19 cellular contexts compared by ENCODE assay signal in the genomic region with DNA sequence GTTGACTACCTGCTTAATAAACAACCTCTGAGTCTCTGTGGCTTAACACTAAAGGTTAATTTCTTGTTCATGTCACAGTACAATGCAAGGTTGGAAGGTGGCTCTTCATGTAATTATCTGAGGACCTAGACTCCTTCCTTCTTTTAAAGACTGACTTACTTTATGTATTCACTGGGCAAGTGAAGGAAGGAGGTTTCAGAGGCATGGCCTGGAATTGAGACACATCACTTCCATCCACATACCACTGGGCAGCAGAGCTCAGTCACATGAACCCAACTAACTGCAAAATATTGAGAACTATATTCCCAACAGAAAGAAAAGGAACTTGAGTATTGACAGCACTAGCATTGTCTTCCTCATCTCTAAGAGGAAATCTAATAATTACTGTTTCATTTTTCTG. TPM values are rescaled to one million over a fixed set of nuclear protein-coding genes. Genes with fewer than 3 reads are reported as not detected.
DNase-seq lines count a peak whose midpoint lies in the region; ATAC-seq and TF ChIP-seq lines count a peak whose summit lies in the region.
"Had no signal": no experiment of that assay in that cellular context is flagged by ENCODE, and none has a peak within 500 bp of the region (broad histone marks: within the 10 kb centered on the region; RNA-seq: fewer than 3 reads in every experiment).

No MANE protein-coding gene starts in this region.

- H3K36me3 ChIP-seq in left lung (no peaks in the 10 kb centered on the region), upper lobe of right lung (no peaks in the 10 kb centered on the region)

- peaks cover 17% of the 10 kb centered on the region for H3K9me3 Mint-ChIP-seq in dendritic cell treated with granulocyte-macrophage colony-stimulating factor and Interleukin-4, amounts not matched to agents 40 ng/mL and 50 ng/mL, for 4 days
- H3K9me3 Mint-ChIP-seq: HFFc6 had no signal

- H3K27ac ChIP-seq in left lung (no peak overlapping the region), upper lobe of right lung (no peak overlapping the region)
- H3K27ac ChIP-seq: C4-2B had no signal

- H3K4me1 ChIP-seq in left lung (no peaks in the 10 kb centered on the region), upper lobe of right lung (no peaks in the 10 kb centered on the region)

- no peak overlapping the region for H3K4me3 Mint-ChIP-seq in dendritic cell treated with granulocyte-macrophage colony-stimulating factor and Interleukin-4, amounts not matched to agents 40 ng/mL and 50 ng/mL, for 4 days
- H3K4me3 Mint-ChIP-seq: CD4-positive, alpha-beta memory T cell; GM23338; HFFc6; IgD-negative memory B cell had no signal

- H3K27me3 Mint-ChIP-seq in dendritic cell treated with granulocyte-macrophage colony-stimulating factor and Interleukin-4, amounts not matched to agents 40 ng/mL and 50 ng/mL, for 4 days: peaks cover 9% of the 10 kb centered on the region

- H3K27me3 ChIP-seq in left lung (no peaks in the 10 kb centered on the region), upper lobe of right lung (no peaks in the 10 kb centered on the region)

- DNase-seq in CD1c-positive myeloid dendritic cell (ENCODE audit: extremely low spot score) (peak; percentile 42), left lung (no peak), upper lobe of right lung (no peak), LoVo (ENCODE audit: low spot score) (no peak), HK-2 (ENCODE audit: unreplicated experiment) (no peak), occipital lobe (lab: John Stamatoyannopoulos, UW) (no peak)
- DNase-seq: ACHN; AML-193; Calu3; CD4-positive, alpha-beta memory T cell; DMS79 treated with DMSO at 0.1 percent for 48 hours; GF-D8; HFFc6 had no signal

- peaks cover 19% of the 10 kb centered on the region for H3K4me1 Mint-ChIP-seq in dendritic cell treated with granulocyte-macrophage colony-stimulating factor and Interleukin-4, amounts not matched to agents 40 ng/mL and 50 ng/mL, for 4 days (ENCODE audit: low read depth)
- H3K4me1 Mint-ChIP-seq: CD4-positive, alpha-beta memory T cell; IgD-negative memory B cell had no signal

- no peaks in the 10 kb centered on the region for H3K36me3 Mint-ChIP-seq in dendritic cell treated with granulocyte-macrophage colony-stimulating factor and Interleukin-4, amounts not matched to agents 40 ng/mL and 50 ng/mL, for 4 days (ENCODE audit: low read depth)
- H3K36me3 Mint-ChIP-seq: CD4-positive, alpha-beta memory T cell had no signal

- intact Hi-C loops in dendritic cell treated with granulocyte-macrophage colony-stimulating factor and Interleukin-4, amounts not matched to agents 40 ng/mL and 50 ng/mL, for 4 days (cut with micrococcal nuclease): no loop called here
- intact Hi-C loops in left lung (cut with DNase I): no loop called here
- intact Hi-C loops in upper lobe of right lung (cut with DNase I): no loop called here

- ATAC-seq in left lung (peak; percentile 33), upper lobe of right lung (peak; percentile 85)
- ATAC-seq: GM23338, HCT116, HepG2 had no signal

- peak overlapping the region; percentile 39 for H3K27ac Mint-ChIP-seq in dendritic cell treated with granulocyte-macrophage colony-stimulating factor and Interleukin-4, amounts not matched to agents 40 ng/mL and 50 ng/mL, for 4 days
- H3K27ac Mint-ChIP-seq: CD4-positive, alpha-beta memory T cell; GM23338; HFFc6; IgD-negative memory B cell had no signal

- H3K9me3 ChIP-seq in left lung: no peaks in the 10 kb centered on the region
- no peaks in the 10 kb centered on the region for H3K9me3 ChIP-seq in upper lobe of right lung

- TF ChIP-seq CTCF in left lung (IDR thresholded peaks at IDR 0.05) (no peak), upper lobe of right lung (IDR thresholded peaks at IDR 0.05) (no peak)

- no peak overlapping the region for H3K4me3 ChIP-seq in left lung
- H3K4me3 ChIP-seq in upper lobe of right lung: no peak overlapping the region
- H3K4me3 ChIP-seq: GM23338 had no signal

RNA-seq across cellular contexts. Expression of a gene that starts 57.5 kb away (rescaled TPM):
- total RNA-seq in left lung: 1,000 to 10,000 TPM; 1,862 to 3,073 TPM
- 955 TPM for total RNA-seq in upper lobe of right lung
- total RNA-seq in occipital lobe: 85.5 TPM
- total RNA-seq: CD4-positive, alpha-beta memory T cell had no signal

Comparison
In these comparisons a context has a peak if more than half of its experiments do, and no peak if none do; other contexts are left out.
1. RNA of a gene that starts 57.5 kb away (total RNA-seq): 1,862 to 3,073 TPM in left lung and 955 TPM in upper lobe of right lung (single experiment); 85.5 TPM in occipital lobe (single experiment); every median in the first group is over 10 times any median in the second.